In genomic region chr5:88672644-88673493, GRCh38 we compare ENCODE assay signal across 11 cellular contexts.
DNase-seq lines count a peak whose midpoint lies in the region; ATAC-seq, FAIRE-seq and TF ChIP-seq lines count a peak whose summit lies in the region.
"Had no signal": no experiment of that assay in that cellular context is flagged by ENCODE, and none has a peak within 500 bp of the region (broad histone marks: within the 10 kb centered on the region; RNA-seq: fewer than 3 reads in every experiment).

No MANE protein-coding gene starts in this region.

- no peak for TF ChIP-seq CTCF in omental fat pad (IDR thresholded peaks at IDR 0.05)

- ATAC-seq in memory B cell (ENCODE audit: low read depth) (no peak), omental fat pad (ENCODE audit: low FRiP score) (no peak)

- DNase-seq in COLO668 (lab: John Stamatoyannopoulos, UW; ENCODE audit: unreplicated experiment): peak; percentile 71
- DNase-seq in memory B cell (ENCODE audit: low spot score in 2 of 2): no peak
- DNase-seq in stimulated activated CD4-positive, alpha-beta T cell treated with anti-CD3 and anti-CD28 coated beads, Interleukin-15, amount 100 ng/mL, for 24 hours: no peak
- DNase-seq in urothelium cell line (ENCODE audit: low spot score): no peak
- DNase-seq in RCC 7860 (ENCODE audit: low spot score): no peak
- no peak for DNase-seq in omental fat pad (ENCODE audit: low spot score)
- DNase-seq: activated T-cell treated with anti-CD3 and anti-CD28 coated beads, Interleukin-2, amount 50 U/mL, for 24 hours; DND-41; thyroid gland had no signal

- no peak for FAIRE-seq in urothelium cell line (lab: Jason Lieb, UNC)
- FAIRE-seq in RCC 7860 (lab: Jason Lieb, UNC): no peak

- H3K9me3 Mint-ChIP-seq in IgD-negative memory B cell: peaks cover 2 to 14% (median 8%) of the 10 kb centered on the region in 3 donors
- H3K9me3 Mint-ChIP-seq in memory B cell: peaks cover 7% of the 10 kb centered on the region

- H3K27me3 Mint-ChIP-seq in IgD-negative memory B cell (peaks cover 72% of the 10 kb centered on the region), memory B cell (peaks cover 27% of the 10 kb centered on the region)

- H3K27ac ChIP-seq in angular gyrus (ENCODE audit: low read depth, low read length): peak overlapping the region; percentile 91
- H3K27ac ChIP-seq: thyroid gland had no signal

- H3K4me3 Mint-ChIP-seq in IgD-negative memory B cell: peak overlapping the region in 2 of 4 donors; percentile 55 to 77
- no peak overlapping the region for H3K4me3 Mint-ChIP-seq in memory B cell

- H3K36me3 Mint-ChIP-seq in IgD-negative memory B cell: peaks cover 3% of the 10 kb centered on the region
- peaks cover 4% of the 10 kb centered on the region for H3K36me3 Mint-ChIP-seq in memory B cell

- H3K4me1 Mint-ChIP-seq in IgD-negative memory B cell (peaks cover 4 to 32% (median 15%) of the 10 kb centered on the region in 3 donors), memory B cell (peaks cover 19% of the 10 kb centered on the region)

- H3K27ac Mint-ChIP-seq in IgD-negative memory B cell: peak overlapping the region; percentile 87 to 98 (median 94)
- H3K27ac Mint-ChIP-seq in memory B cell: peak overlapping the region; percentile 89
- H3K27ac Mint-ChIP-seq: activated T-cell treated with anti-CD3 and anti-CD28 coated beads, Interleukin-2, amount 50 U/mL, for 24 hours had no signal
